In genomic region chr13:110218601-110219201, GRCh38 we compare ENCODE assay signal across 19 cellular contexts.
A peak's percentile ranks its signal among the peaks of the same experiment; 100 is the strongest.
DNase-seq lines count a peak whose midpoint lies in the region; ATAC-seq and TF ChIP-seq lines count a peak whose summit lies in the region.
"Had no signal": no experiment of that assay in that cellular context is flagged by ENCODE, and none has a peak within 500 bp of the region (broad histone marks: within the 10 kb centered on the region; RNA-seq: fewer than 3 reads in every experiment).

No MANE protein-coding gene starts in this region.

- H3K36me3 ChIP-seq in gastroesophageal sphincter = peaks cover 0 to 6% of the 10 kb centered on the region in 2 donors
- peaks cover 0 to 2% of the 10 kb centered on the region in 2 donors for H3K36me3 ChIP-seq in psoas muscle (ENCODE audit: insufficient read depth in 1 of 2, low read depth in 1 of 2)
- no peaks in the 10 kb centered on the region for H3K36me3 ChIP-seq in transverse colon

- no peaks in the 10 kb centered on the region for H3K9me3 Mint-ChIP-seq in activated CD8-positive, alpha-beta memory T cell treated with anti-CD3 and anti-CD28 coated beads, Interleukin-2, amount 10 ng/mL, durations not matched to agents 7 days and 5 days (ENCODE audit: low read depth)
- H3K9me3 Mint-ChIP-seq: activated T-helper 2 cell treated with anti-CD3 and anti-CD28 coated beads, Interferon-gamma antibody, Interleukin-2, Interleukin-4, amounts not matched to agents 10 μg/mL and 5 μg/mL and 100 μg/mL, durations not matched to agents 14 hours and 24 hours and 36 hours; stimulated activated memory B cell treated with anti-CD40 and anti-IgM and Interleukin-4, amounts not matched to agents 10 μg/mL and 1 μg/mL and 100 μg/mL, for 72 hours; type B pancreatic cell had no signal

- no peak overlapping the region for H3K27ac Mint-ChIP-seq in activated CD8-positive, alpha-beta memory T cell treated with anti-CD3 and anti-CD28 coated beads, Interleukin-2, amount 10 ng/mL, durations not matched to agents 7 days and 5 days
- H3K27ac Mint-ChIP-seq: activated T-helper 2 cell treated with anti-CD3 and anti-CD28 coated beads, Interferon-gamma antibody, Interleukin-2, Interleukin-4, amounts not matched to agents 10 μg/mL and 5 μg/mL and 100 μg/mL, durations not matched to agents 14 hours and 24 hours and 36 hours; stimulated activated memory B cell treated with anti-CD40 and anti-IgM and Interleukin-4, amounts not matched to agents 10 μg/mL and 1 μg/mL and 100 μg/mL, for 72 hours; type B pancreatic cell had no signal

- no peaks in the 10 kb centered on the region for H3K36me3 Mint-ChIP-seq in activated CD8-positive, alpha-beta memory T cell treated with anti-CD3 and anti-CD28 coated beads, Interleukin-2, amount 10 ng/mL, durations not matched to agents 7 days and 5 days
- H3K36me3 Mint-ChIP-seq: stimulated activated memory B cell treated with anti-CD40 and anti-IgM and Interleukin-4, amounts not matched to agents 10 μg/mL and 1 μg/mL and 100 μg/mL, for 72 hours; type B pancreatic cell had no signal

- TF ChIP-seq CTCF in gastroesophageal sphincter (IDR thresholded peaks at IDR 0.05) (no peak), psoas muscle (IDR thresholded peaks at IDR 0.05) (no peak), transverse colon (IDR thresholded peaks at IDR 0.05) (no peak)

- H3K27me3 ChIP-seq in gastroesophageal sphincter (no peaks in the 10 kb centered on the region), psoas muscle (ENCODE audit: insufficient read depth in 3 of 3, low read length in 2 of 3) (no peaks in the 10 kb centered on the region), transverse colon (no peaks in the 10 kb centered on the region)
- H3K27me3 ChIP-seq: dorsolateral prefrontal cortex had no signal

- peaks cover 13% of the 10 kb centered on the region for H3K27me3 Mint-ChIP-seq in activated CD8-positive, alpha-beta memory T cell treated with anti-CD3 and anti-CD28 coated beads, Interleukin-2, amount 10 ng/mL, durations not matched to agents 7 days and 5 days
- H3K27me3 Mint-ChIP-seq: stimulated activated memory B cell treated with anti-CD40 and anti-IgM and Interleukin-4, amounts not matched to agents 10 μg/mL and 1 μg/mL and 100 μg/mL, for 72 hours; type B pancreatic cell had no signal

- no peak overlapping the region for H3K4me3 ChIP-seq in gastroesophageal sphincter
- no peak overlapping the region for H3K4me3 ChIP-seq in psoas muscle
- no peak overlapping the region for H3K4me3 ChIP-seq in transverse colon
- H3K4me3 ChIP-seq: dorsolateral prefrontal cortex had no signal

- H3K4me3 Mint-ChIP-seq in activated CD8-positive, alpha-beta memory T cell treated with anti-CD3 and anti-CD28 coated beads, Interleukin-2, amount 10 ng/mL, durations not matched to agents 7 days and 5 days = no peak overlapping the region
- H3K4me3 Mint-ChIP-seq: stimulated activated memory B cell treated with anti-CD40 and anti-IgM and Interleukin-4, amounts not matched to agents 10 μg/mL and 1 μg/mL and 100 μg/mL, for 72 hours; type B pancreatic cell had no signal

- TF ChIP-seq EP300 in gastroesophageal sphincter (IDR thresholded peaks at IDR 0.05) (no peak), transverse colon (IDR thresholded peaks at IDR 0.05; ENCODE audit: low read depth) (no peak)

- CTCF ChIA-PET in activated CD8-positive, alpha-beta memory T cell treated with anti-CD3 and anti-CD28 coated beads, Interleukin-2, amount 10 ng/mL, durations not matched to agents 7 days and 5 days (lab: Charles Lee) = interaction anchor here (1.0 kb wide), 1 partner anchor 193 kb away, joined by 4 read pairs; no protein-coding TSS in a partner anchor

- WGBS in gastroesophageal sphincter (ENCODE audit: low coverage in 1 of 2), 2 donors = 16 to 80% methylated on average over 4 to 5 of the region's 20 CpGs
- WGBS in psoas muscle, 3 donors = 56 to 69% (median 62%) methylated on average over 20 of the region's 20 CpGs
- 71 to 78% methylated on average over 1 to 20 of the region's 20 CpGs for WGBS in transverse colon (ENCODE audit: low coverage in 1 of 2), 2 donors

- ATAC-seq in activated CD8-positive, alpha-beta memory T cell treated with anti-CD3 and anti-CD28 coated beads, Interleukin-2, amount 10 ng/mL, durations not matched to agents 7 days and 5 days = no peak
- ATAC-seq in gastroesophageal sphincter (no peak), psoas muscle (no peak), HG03025 (IDR thresholded peaks at IDR 0.05; ENCODE audit: low FRiP score, unreplicated experiment) (no peak)
- ATAC-seq: left colon; stimulated activated memory B cell treated with anti-CD40 and anti-IgM and Interleukin-4, amounts not matched to agents 10 μg/mL and 1 μg/mL and 100 μg/mL, for 72 hours had no signal

- peak; percentile 21 for DNase-seq in activated CD8-positive, alpha-beta memory T cell treated with anti-CD3 and anti-CD28 coated beads, Interleukin-2, amount 10 ng/mL, durations not matched to agents 7 days and 5 days
- no peak for DNase-seq in activated CD8-positive, alpha-beta memory T cell treated with anti-CD3 and anti-CD28 coated beads, Interleukin-2, amount 50 U/mL, for 4 hours
- DNase-seq in psoas muscle (no peak), transverse colon (no peak), NCI-H446 treated with DMSO at 0.1 percent for 48 hours (lab: John Stamatoyannopoulos, UW) (no peak), AML-193 (lab: John Stamatoyannopoulos, UW) (no peak)
- DNase-seq: DMS79, dorsolateral prefrontal cortex, H7, left colon, NCI-H1417 treated with DMSO at 0.1 percent for 48 hours, NCI-H526, SW 1271 had no signal

- TF ChIP-seq POLR2A in gastroesophageal sphincter (IDR thresholded peaks at IDR 0.05) = no peak
- no peak for TF ChIP-seq POLR2A in transverse colon (IDR thresholded peaks at IDR 0.05)

- H3K9me3 ChIP-seq in gastroesophageal sphincter = no peaks in the 10 kb centered on the region
- no peaks in the 10 kb centered on the region for H3K9me3 ChIP-seq in psoas muscle
- no peaks in the 10 kb centered on the region for H3K9me3 ChIP-seq in transverse colon

- H3K4me1 ChIP-seq in gastroesophageal sphincter (peaks cover 11 to 88% (median 27%) of the 10 kb centered on the region in 3 donors), psoas muscle (peaks cover 21% of the 10 kb centered on the region), transverse colon (peaks cover 0 to 40% (median 9%) of the 10 kb centered on the region in 4 donors)

- intact Hi-C loops in psoas muscle (cut with DNase I) = no loop called here
- intact Hi-C loops in transverse colon (cut with DNase I; ENCODE audit: low total_unique reads) = no loop called here

- in situ Hi-C loops in transverse colon (cut with MboI; ENCODE audit: low pct_ligation_motif_present in 1 of 4, low pct_unique_long_range_greater_than_20kb in 1 of 4, low sequenced_read_pairs in 3 of 4) = no loop called here

- peak overlapping the region; percentile 9 to 85 (median 71) for H3K27ac ChIP-seq in gastroesophageal sphincter
- peak overlapping the region; percentile 53 for H3K27ac ChIP-seq in psoas muscle
- peak overlapping the region; percentile 44 to 75 (median 72) for H3K27ac ChIP-seq in transverse colon
- H3K27ac ChIP-seq: 22Rv1 had no signal

- no peaks in the 10 kb centered on the region for H3K4me1 Mint-ChIP-seq in activated CD8-positive, alpha-beta memory T cell treated with anti-CD3 and anti-CD28 coated beads, Interleukin-2, amount 10 ng/mL, durations not matched to agents 7 days and 5 days
- H3K4me1 Mint-ChIP-seq: stimulated activated memory B cell treated with anti-CD40 and anti-IgM and Interleukin-4, amounts not matched to agents 10 μg/mL and 1 μg/mL and 100 μg/mL, for 72 hours had no signal
